ENCODE assay signal across 10 cellular contexts in the genomic region with DNA sequence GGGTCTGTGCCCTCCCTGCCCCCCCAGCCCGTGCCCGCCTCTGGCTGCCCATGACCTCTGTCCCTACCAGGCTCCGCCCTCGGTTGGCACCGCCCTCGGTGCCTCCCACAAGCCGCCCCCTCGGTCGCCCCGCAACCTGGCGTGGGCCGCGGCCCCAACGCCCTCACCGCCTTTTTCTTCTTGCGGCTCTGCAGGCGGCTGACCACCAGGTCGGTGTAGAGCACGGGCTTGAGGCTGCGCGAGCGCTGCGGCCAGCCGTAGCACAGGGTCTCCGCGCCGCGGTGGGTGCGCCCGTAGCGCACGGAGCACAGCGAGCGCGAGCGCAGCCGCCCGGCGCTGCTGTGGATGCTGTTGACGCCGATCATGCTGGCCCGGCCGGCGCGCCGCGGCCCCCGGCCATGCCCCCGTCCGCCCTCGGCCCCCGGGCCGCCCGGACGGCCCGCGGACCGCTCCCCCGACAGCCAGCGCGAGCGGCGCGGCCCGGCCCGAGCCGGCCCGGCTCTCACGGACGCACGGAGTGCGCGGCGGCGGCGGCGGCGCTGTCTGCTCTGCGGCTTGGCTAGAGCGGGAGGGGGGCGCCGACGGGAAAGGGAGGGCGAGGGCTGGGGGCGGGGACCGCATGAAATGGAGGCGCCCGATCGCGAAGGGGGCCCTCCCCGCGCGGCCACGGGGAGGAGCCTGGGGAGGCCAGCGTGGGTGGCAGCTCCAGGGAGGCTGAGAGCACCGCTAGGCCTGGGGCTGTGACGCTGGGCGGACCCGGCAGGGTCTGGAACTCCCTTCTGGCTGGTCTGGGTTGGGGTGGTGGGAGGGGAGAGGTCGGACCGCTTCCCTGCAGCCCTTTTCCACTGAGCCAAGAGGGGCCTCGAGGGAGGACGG. TPM values are rescaled to one million over a fixed set of nuclear protein-coding genes. Genes with fewer than 3 reads are reported as not detected.
DNase-seq lines count a peak whose midpoint lies in the region; ATAC-seq and TF ChIP-seq lines count a peak whose summit lies in the region.
"Had no signal": no experiment of that assay in that cellular context is flagged by ENCODE, and none has a peak within 500 bp of the region (broad histone marks: within the 10 kb centered on the region; RNA-seq: fewer than 3 reads in every experiment).

No MANE protein-coding gene starts in this region.

- intact Hi-C loops in naive thymus-derived CD4-positive, alpha-beta T cell (cut with micrococcal nuclease), result loop anchor here (1.0 kb wide), 4 partner anchors 10 to 41 kb away; a partner anchor contains a TSS

- CTCF ChIA-PET in naive thymus-derived CD4-positive, alpha-beta T cell (lab: Charles Lee), result interaction anchor here (1.2 kb wide), 1 partner anchor 8 kb away, joined by 3 read pairs; no protein-coding TSS in a partner anchor

- peaks cover 18% of the 10 kb centered on the region for H3K4me1 Mint-ChIP-seq in endodermal cell
- H3K4me1 Mint-ChIP-seq in naive thymus-derived CD4-positive, alpha-beta T cell, result peaks cover 22 to 50% (median 42%) of the 10 kb centered on the region in 7 donors

- H3K36me3 ChIP-seq in endodermal cell (ENCODE audit: control insufficient read depth, insufficient read depth, low read length), result no peaks in the 10 kb centered on the region
- H3K36me3 ChIP-seq in naive thymus-derived CD4-positive, alpha-beta T cell (ENCODE audit: control insufficient read depth in 2 of 3, insufficient read depth in 3 of 3, low read length in 3 of 3), result peaks cover 0 to 8% (median 0%) of the 10 kb centered on the region in 3 experiments

- DNase-seq in NCI-H82 (lab: John Stamatoyannopoulos, UW) (peak; percentile 57), NCI-H82 treated with DMSO at 0.1 percent for 48 hours (lab: John Stamatoyannopoulos, UW; ENCODE audit: unreplicated experiment) (no peak), endodermal cell (peak; percentile 78)
- DNase-seq in activated CD8-positive, alpha-beta memory T cell treated with anti-CD3 and anti-CD28 coated beads, Interleukin-2, amount 50 U/mL, for 4 hours, result peak; percentile 85
- DNase-seq in naive thymus-derived CD4-positive, alpha-beta T cell, result peak; percentile 53 to 88 (median 76)
- peak; percentile 55 to 82 (median 74) for DNase-seq in stimulated activated naive CD4-positive, alpha-beta T cell (lab: John Stamatoyannopoulos, UW)

- POLR2A ChIA-PET in naive thymus-derived CD4-positive, alpha-beta T cell (lab: Charles Lee), result interaction anchor here (1.0 to 5.1 kb wide), 8 partner anchors 12 to 233 kb away, joined by 3 to 55 read pairs (median 10); a partner anchor contains a TSS

- peak overlapping the region; percentile 62 for H3K4me3 ChIP-seq in endodermal cell (ENCODE audit: low read length)
- peak overlapping the region; percentile 66 for H3K4me3 ChIP-seq in naive thymus-derived CD4-positive, alpha-beta T cell (ENCODE audit: low read length)

- ATAC-seq in naive thymus-derived CD4-positive, alpha-beta T cell, result peak; percentile 79
- ATAC-seq in GM18858 (IDR thresholded peaks at IDR 0.05; ENCODE audit: unreplicated experiment) (no peak), GM18517 (IDR thresholded peaks at IDR 0.05; ENCODE audit: unreplicated experiment) (no peak)

- no peaks in the 10 kb centered on the region for H3K9me3 Mint-ChIP-seq in endodermal cell
- H3K9me3 Mint-ChIP-seq in naive thymus-derived CD4-positive, alpha-beta T cell, result no peaks in the 10 kb centered on the region

- peaks cover 65% of the 10 kb centered on the region for H3K27me3 ChIP-seq in endodermal cell (ENCODE audit: control insufficient read depth, insufficient read depth, low read length, poor library complexity, severe bottlenecking)
- peaks cover 0 to 12% of the 10 kb centered on the region in 2 donors for H3K27me3 ChIP-seq in naive thymus-derived CD4-positive, alpha-beta T cell (ENCODE audit: control insufficient read depth in 2 of 2, insufficient read depth in 2 of 2, low read length in 2 of 2)

- H3K9me3 ChIP-seq in endodermal cell (ENCODE audit: control insufficient read depth, low read length), result no peaks in the 10 kb centered on the region
- H3K9me3 ChIP-seq in naive thymus-derived CD4-positive, alpha-beta T cell (ENCODE audit: control insufficient read depth in 2 of 3, low read length in 3 of 3), result no peaks in the 10 kb centered on the region

- H3K36me3 Mint-ChIP-seq in endodermal cell (ENCODE audit: low read depth), result no peaks in the 10 kb centered on the region
- H3K36me3 Mint-ChIP-seq in naive thymus-derived CD4-positive, alpha-beta T cell, result no peaks in the 10 kb centered on the region

- TF ChIP-seq CTCF in endodermal cell (conservative IDR thresholded peaks at IDR 0.05), result no peak

- WGBS in endodermal cell (ENCODE audit: insufficient coverage in 1 of 2, insufficient read length in 1 of 2), 2 experiments, result 0 to 3% methylated on average over 1 to 101 of the region's 103 CpGs

- no peak overlapping the region for H3K9ac ChIP-seq in endodermal cell (ENCODE audit: extremely low read depth, low read length, poor library complexity, severe bottlenecking)

- peak overlapping the region; percentile 53 for H3K4me3 Mint-ChIP-seq in endodermal cell
- H3K4me3 Mint-ChIP-seq in naive thymus-derived CD4-positive, alpha-beta T cell, result peak overlapping the region; percentile 73 to 91 (median 87)

- peaks cover 74% of the 10 kb centered on the region for H3K27me3 Mint-ChIP-seq in endodermal cell (ENCODE audit: insufficient read depth)
- peaks cover 0 to 32% (median 18%) of the 10 kb centered on the region in 5 donors for H3K27me3 Mint-ChIP-seq in naive thymus-derived CD4-positive, alpha-beta T cell

- no peak overlapping the region for H3K27ac ChIP-seq in endodermal cell (ENCODE audit: low read depth, low read length)
- peak overlapping the region; percentile 72 for H3K27ac ChIP-seq in naive thymus-derived CD4-positive, alpha-beta T cell (ENCODE audit: low read depth, low read length)

- H3K27ac Mint-ChIP-seq in endodermal cell, result no peak overlapping the region
- peak overlapping the region; percentile 42 to 92 (median 87) for H3K27ac Mint-ChIP-seq in naive thymus-derived CD4-positive, alpha-beta T cell

- H3K4me1 ChIP-seq in endodermal cell (ENCODE audit: control insufficient read depth, insufficient read depth, low read length), result no peaks in the 10 kb centered on the region
- peaks cover 5 to 36% of the 10 kb centered on the region in 2 donors for H3K4me1 ChIP-seq in naive thymus-derived CD4-positive, alpha-beta T cell (ENCODE audit: control insufficient read depth in 2 of 2, insufficient read depth in 2 of 2, low read length in 2 of 2)

RNA-seq across cellular contexts. Expression of a gene that starts 9.6 kb away (rescaled TPM):
- 1 to 10 TPM; 2.8 to 8.3 TPM for total RNA-seq in endodermal cell
- 9.2 TPM for polyA plus RNA-seq in endodermal cell (2013, experiment 1 of 2)
- polyA plus RNA-seq in endodermal cell (2013, experiment 2 of 2), result 9.9 TPM
- 10 to 100 TPM in 3 of 5 experiments, 1 to 10 TPM in 2; 3.5 to 16.9 (median 11.2) TPM for total RNA-seq in naive thymus-derived CD4-positive, alpha-beta T cell
- 1 to 10 TPM; 3.9 to 4.5 TPM for polyA plus RNA-seq in naive thymus-derived CD4-positive, alpha-beta T cell

RNA-seq across cellular contexts. Expression of a gene that starts 11.7 kb away (rescaled TPM):
- total RNA-seq in endodermal cell, result 10 to 100 TPM in 1 of 2 donors, 1 to 10 TPM in 1; 9.7 to 11.4 TPM
- polyA plus RNA-seq in endodermal cell (2013, experiment 1 of 2), result 9.3 TPM
- polyA plus RNA-seq in endodermal cell (2013, experiment 2 of 2), result 10.1 TPM
- total RNA-seq in naive thymus-derived CD4-positive, alpha-beta T cell, result 10 to 100 TPM; 10.8 to 21.0 (median 14.1) TPM
- polyA plus RNA-seq in naive thymus-derived CD4-positive, alpha-beta T cell, result 10 to 100 TPM; 26.7 to 40.4 TPM

RNA-seq across cellular contexts. Expression of a gene that starts 13.5 kb away (rescaled TPM):
- 10 to 100 TPM; 28.7 to 45.2 TPM for total RNA-seq in endodermal cell
- 19.9 TPM for polyA plus RNA-seq in endodermal cell (2013, experiment 1 of 2)
- polyA plus RNA-seq in endodermal cell (2013, experiment 2 of 2), result 19.9 TPM
- total RNA-seq in naive thymus-derived CD4-positive, alpha-beta T cell, result 100 to 1,000 TPM; 146 to 271 (median 222) TPM
- polyA plus RNA-seq in naive thymus-derived CD4-positive, alpha-beta T cell, result 10 to 100 TPM in 1 of 2 donors, 1 to 10 TPM in 1; 8.7 to 13.1 TPM

RNA-seq across cellular contexts. Expression of a gene that starts 23.4 kb away (rescaled TPM):
- total RNA-seq in endodermal cell, result 10 to 100 TPM; 51.7 to 82.9 TPM
- polyA plus RNA-seq in endodermal cell (2013, experiment 1 of 2), result 103 TPM
- 91.7 TPM for polyA plus RNA-seq in endodermal cell (2013, experiment 2 of 2)
- total RNA-seq in naive thymus-derived CD4-positive, alpha-beta T cell, result 10 to 100 TPM; 27.0 to 69.0 (median 31.9) TPM
- 10 to 100 TPM; 60.1 to 67.2 TPM for polyA plus RNA-seq in naive thymus-derived CD4-positive, alpha-beta T cell

RNA-seq across cellular contexts. Expression of a gene that starts 42.4 kb away (rescaled TPM):
- total RNA-seq in endodermal cell, result under 1 TPM; 0.35 to 0.93 TPM
- polyA plus RNA-seq in endodermal cell (2013, experiment 1 of 2), result not detected
- polyA plus RNA-seq in endodermal cell (2013, experiment 2 of 2), result 0.25 TPM
- under 1 TPM in 4 of 5 experiments, not detected in 1; 0.19 to 0.78 (median 0.51) TPM for total RNA-seq in naive thymus-derived CD4-positive, alpha-beta T cell
- under 1 TPM; 0.32 to 0.41 TPM for polyA plus RNA-seq in naive thymus-derived CD4-positive, alpha-beta T cell
- total RNA-seq: Daoy, dermis microvascular lymphatic vessel endothelial cell had no signal
